In genomic region chr12:122850695-122851350, GRCh38 we compare ENCODE assay signal across 15 cellular contexts. TPM values are rescaled to one million over a fixed set of nuclear protein-coding genes. Genes with fewer than 3 reads are reported as not detected.
DNase-seq lines count a peak whose midpoint lies in the region; ATAC-seq, FAIRE-seq and TF ChIP-seq lines count a peak whose summit lies in the region.
"Had no signal": no experiment of that assay in that cellular context is flagged by ENCODE, and none has a peak within 500 bp of the region (broad histone marks: within the 10 kb centered on the region; RNA-seq: fewer than 3 reads in every experiment).

No MANE protein-coding gene starts in this region.

- peak overlapping the region; percentile 13 to 68 (median 53) for H3K27ac ChIP-seq in esophagus muscularis mucosa (replicated peaks in 1 of 4)
- H3K27ac ChIP-seq in stomach, result peak overlapping the region in 4 of 5 donors; percentile 41 to 69 (median 58)

- DNase-seq in Daoy (ENCODE audit: low read depth), result peak; percentile 57
- DNase-seq in NB4 (ENCODE audit: low read depth), result peak; percentile 39
- DNase-seq in esophagus muscularis mucosa (ENCODE audit: extremely low spot score), result no peak
- no peak for DNase-seq in stomach
- DNase-seq in urothelium cell line (ENCODE audit: low spot score), result no peak
- no peak for DNase-seq in NCI-H510A (lab: John Stamatoyannopoulos, UW)
- DNase-seq in NCI-H2227 (lab: John Stamatoyannopoulos, UW; ENCODE audit: unreplicated experiment), result no peak
- DNase-seq: activated CD4-positive, alpha-beta T cell treated with anti-CD3 and anti-CD28 coated beads, Interleukin-2, amount 50 U/mL, for 48 hours; amniotic stem cell; CD4-positive, CD25-positive, alpha-beta regulatory T cell; GF-D8; NCI-H146; NCI-H526; upper lobe of right lung had no signal

- no peak for FAIRE-seq in urothelium cell line (lab: Jason Lieb, UNC)

- TF ChIP-seq CTCF in NB4 (IDR thresholded peaks at IDR 0.05; ENCODE audit: low read depth, low read length) (no peak), esophagus muscularis mucosa (IDR thresholded peaks at IDR 0.05) (no peak), stomach (IDR thresholded peaks at IDR 0.05) (no peak)

- TF ChIP-seq EP300 in esophagus muscularis mucosa (IDR thresholded peaks at IDR 0.05), result no peak
- no peak for TF ChIP-seq EP300 in stomach (IDR thresholded peaks at IDR 0.05)

- H3K4me3 ChIP-seq in NB4 (ENCODE audit: low read depth, low read length) (no peak overlapping the region), esophagus muscularis mucosa (no peak overlapping the region), stomach (no peak overlapping the region)
- H3K4me3 ChIP-seq: upper lobe of right lung had no signal

- ATAC-seq in HG03039 (IDR thresholded peaks at IDR 0.05; ENCODE audit: unreplicated experiment), result no peak
- ATAC-seq: upper lobe of right lung had no signal

- H3K4me1 ChIP-seq in esophagus muscularis mucosa, result peaks cover 25 to 36% (median 33%) of the 10 kb centered on the region in 4 donors
- peaks cover 19 to 34% (median 31%) of the 10 kb centered on the region in 4 donors for H3K4me1 ChIP-seq in stomach

- WGBS in esophagus muscularis mucosa, result 76% methylated on average over 17 of the region's 27 CpGs
- WGBS in stomach, 5 donors, result 80 to 89% (median 87%) methylated on average over 18 to 27 of the region's 27 CpGs

- intact Hi-C loops in esophagus muscularis mucosa (cut with DNase I) (loop anchor here (10.0 kb wide), 1 partner anchor 56 kb away; no protein-coding TSS in a partner anchor), stomach (cut with DNase I; ENCODE audit: low total_unique reads) (loop anchor here (10.0 kb wide), 1 partner anchor 56 kb away; no protein-coding TSS in a partner anchor)

- no peak for TF ChIP-seq POLR2A in NB4 (IDR thresholded peaks at IDR 0.05; ENCODE audit: extremely low read depth, insufficient read length)
- no peak for TF ChIP-seq POLR2A in esophagus muscularis mucosa (IDR thresholded peaks at IDR 0.05; ENCODE audit: low read depth)
- TF ChIP-seq POLR2A in stomach (IDR thresholded peaks at IDR 0.05), result no peak

- H3K36me3 ChIP-seq in esophagus muscularis mucosa (peaks cover 0 to 30% (median 16%) of the 10 kb centered on the region in 4 donors), stomach (peaks cover 16 to 67% (median 60%) of the 10 kb centered on the region in 4 donors)

- no peaks in the 10 kb centered on the region for H3K27me3 ChIP-seq in esophagus muscularis mucosa
- H3K27me3 ChIP-seq in stomach, result no peaks in the 10 kb centered on the region
- H3K27me3 ChIP-seq: upper lobe of right lung had no signal

- H3K9me3 ChIP-seq in esophagus muscularis mucosa (no peaks in the 10 kb centered on the region), stomach (no peaks in the 10 kb centered on the region)
- H3K9me3 ChIP-seq: upper lobe of right lung had no signal

RNA-seq across cellular contexts. Expression of gene HIP1R, which starts 15.6 kb away (rescaled TPM):
- total RNA-seq in Daoy (2014; rRNA removed; shearing (Covaris generic)), result 17.5 and 20.6 TPM in 2 replicates
- 10 to 100 TPM; 13.3 to 38.3 (median 23.7) TPM for total RNA-seq in esophagus muscularis mucosa
- 100 to 1,000 TPM in 4 of 5 donors, 10 to 100 TPM in 1; 67.6 to 395 (median 160) TPM for total RNA-seq in stomach
- 10 to 100 TPM; 52.1 to 69.6 (median 68.8) TPM for polyA plus RNA-seq in stomach

RNA-seq across cellular contexts. Expression of gene VPS37B, which starts 45.1 kb away (rescaled TPM):
- total RNA-seq in Daoy (2014; rRNA removed; shearing (Covaris generic)), result 46.6 and 51.4 TPM in 2 replicates
- 10 to 100 TPM; 21.2 to 52.4 (median 38.1) TPM for total RNA-seq in esophagus muscularis mucosa
- total RNA-seq in stomach, result 100 to 1,000 TPM in 1 of 5 donors, 10 to 100 TPM in 4; 13.4 to 105 (median 68.5) TPM
- 10 to 100 TPM; 31.3 to 44.0 (median 37.1) TPM for polyA plus RNA-seq in stomach

Comparison
In these comparisons a context has a peak if more than half of its experiments do, and no peak if none do; other contexts are left out.
1. DNase-seq: peak in Daoy (single experiment) and NB4 (single experiment); none in esophagus muscularis mucosa (single experiment), stomach (single experiment), urothelium cell line (single experiment), NCI-H510A (single experiment) and NCI-H2227 (single experiment).